9 cellular contexts compared by ENCODE assay signal in the genomic region with DNA sequence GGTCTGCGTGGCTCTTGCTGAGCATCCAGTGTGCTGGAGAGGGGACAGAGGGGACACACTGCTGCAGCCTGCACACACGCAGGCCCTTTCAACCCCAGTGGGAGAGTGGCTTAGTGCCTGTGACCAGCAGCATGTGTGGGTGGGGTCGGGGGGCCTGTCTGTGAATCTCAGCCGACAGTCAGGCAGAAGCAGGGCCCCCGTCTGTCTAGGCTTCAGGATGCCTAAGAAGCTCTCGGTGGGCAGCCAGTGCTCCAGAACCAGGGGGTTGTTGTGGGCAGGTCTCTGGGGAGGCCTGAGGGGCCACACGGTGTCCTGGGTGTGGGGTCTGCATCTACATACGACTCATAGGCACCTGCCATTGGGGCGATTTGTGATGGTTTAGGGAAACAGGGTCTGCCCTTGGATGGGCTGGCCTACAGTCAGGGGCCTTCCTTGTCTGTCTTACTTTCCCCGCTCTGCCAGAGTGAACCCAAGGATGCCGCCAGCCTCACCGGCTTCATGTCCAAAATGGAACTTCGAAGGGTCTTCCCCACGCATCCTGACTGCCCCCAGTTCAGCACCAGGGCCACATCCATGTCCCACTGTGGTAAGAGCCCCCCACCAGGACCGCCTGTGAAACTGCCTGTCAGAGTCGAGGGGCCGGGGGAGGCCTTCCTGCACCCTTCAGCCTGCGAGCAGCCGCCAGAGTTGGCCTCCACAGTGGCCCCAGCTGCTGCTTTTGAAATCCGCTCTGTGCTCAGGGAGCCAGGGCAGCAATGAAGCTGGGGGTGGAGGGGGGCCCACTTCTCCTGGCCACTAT. TPM values are rescaled to one million over a fixed set of nuclear protein-coding genes. Genes with fewer than 3 reads are reported as not detected.
"Had no signal": no experiment of that assay in that cellular context is flagged by ENCODE, and none has a peak within 500 bp of the region (broad histone marks: within the 10 kb centered on the region; RNA-seq: fewer than 3 reads in every experiment).

No MANE protein-coding gene starts in this region.

- H2AFZ ChIP-seq: GM23248 had no signal

- ATAC-seq: K562 had no signal

- DNase-seq: GM23248, GOT3, H7, HCEC 1CT, IMR-90, KG1 had no signal

- FAIRE-seq: HTR-8/SVneo, K562 had no signal

- H3K9ac ChIP-seq: GM23248 had no signal

- H3K4me3 ChIP-seq: GM23248, K562 had no signal

- H3K27ac ChIP-seq: GM23248, HL-60 had no signal

RNA-seq across cellular contexts. Expression of gene CCDC27, which starts 1.6 kb away (rescaled TPM):
- total RNA-seq: GM23248, IMR-90 had no signal
- polyA plus RNA-seq: GM23248, IMR-90 had no signal

RNA-seq across cellular contexts. Expression of gene SMIM1, which starts 18.7 kb away (rescaled TPM):
- total RNA-seq: GM23248 had no signal
- polyA plus RNA-seq: GM23248 had no signal
